In genomic region chr12:123382684-123383083, GRCh38 we compare ENCODE assay signal across 15 cellular contexts. TPM values are rescaled to one million over a fixed set of nuclear protein-coding genes. Genes with fewer than 3 reads are reported as not detected.
A peak's percentile ranks its signal among the peaks of the same experiment; 100 is the strongest.
DNase-seq lines count a peak whose midpoint lies in the region; ATAC-seq and TF ChIP-seq lines count a peak whose summit lies in the region.
"Had no signal": no experiment of that assay in that cellular context is flagged by ENCODE, and none has a peak within 500 bp of the region (broad histone marks: within the 10 kb centered on the region; RNA-seq: fewer than 3 reads in every experiment).

No MANE protein-coding gene starts in this region.

- intact Hi-C loops in spleen (cut with DNase I; ENCODE audit: low total_unique reads), result no loop called here

- no peak for TF ChIP-seq POLR2A in spleen (IDR thresholded peaks at IDR 0.05)

- H3K36me3 ChIP-seq in NT2/D1 (ENCODE audit: insufficient read depth, insufficient read length, low read length) (no peaks in the 10 kb centered on the region), spleen (no peaks in the 10 kb centered on the region)
- H3K36me3 ChIP-seq: SJCRH30, upper lobe of left lung had no signal

- CTCF ChIA-PET in activated CD4-positive, alpha-beta T cell treated with anti-CD3 and anti-CD28 coated beads, Interleukin-2, amount 10 ng/mL, durations not matched to agents 7 days and 5 days (lab: Charles Lee), result interaction anchor here (1.4 to 1.5 kb wide), 2 partner anchors 7 to 16 kb away, joined by 4 to 5 read pairs; no protein-coding TSS in a partner anchor

- POLR2A ChIA-PET in activated CD4-positive, alpha-beta T cell treated with anti-CD3 and anti-CD28 coated beads, Interleukin-2, amount 10 ng/mL, durations not matched to agents 7 days and 5 days (lab: Charles Lee), result interaction anchor here (2.3 kb wide), 1 partner anchor 17 kb away, joined by 11 read pairs; the partner anchor contains the start of gene SBNO1

- H3K9me3 Mint-ChIP-seq in activated CD4-positive, alpha-beta T cell treated with anti-CD3 and anti-CD28 coated beads, Interleukin-2, amount 10 ng/mL, durations not matched to agents 7 days and 5 days, result no peaks in the 10 kb centered on the region
- no peaks in the 10 kb centered on the region for H3K9me3 Mint-ChIP-seq in effector memory CD8-positive, alpha-beta T cell
- no peaks in the 10 kb centered on the region for H3K9me3 Mint-ChIP-seq in progenitor cell of endocrine pancreas (ENCODE audit: low read depth)

- peak overlapping the region in 1 of 8 donors; percentile 13 for H3K27ac ChIP-seq in spleen

- peaks cover 4% of the 10 kb centered on the region for H3K27me3 ChIP-seq in NT2/D1 (ENCODE audit: insufficient read depth, insufficient read length)
- no peaks in the 10 kb centered on the region for H3K27me3 ChIP-seq in spleen (replicated peaks in 1 of 7)
- H3K27me3 ChIP-seq: SJCRH30, upper lobe of left lung had no signal

- WGBS in spleen, 5 donors, result 91 to 98% (median 94%) methylated on average over 11 to 14 of the region's 14 CpGs

- no peaks in the 10 kb centered on the region for H3K27me3 Mint-ChIP-seq in activated CD4-positive, alpha-beta T cell treated with anti-CD3 and anti-CD28 coated beads, Interleukin-2, amount 10 ng/mL, durations not matched to agents 7 days and 5 days
- H3K27me3 Mint-ChIP-seq in effector memory CD8-positive, alpha-beta T cell, result no peaks in the 10 kb centered on the region
- no peaks in the 10 kb centered on the region for H3K27me3 Mint-ChIP-seq in progenitor cell of endocrine pancreas

- TF ChIP-seq CTCF in progenitor cell of endocrine pancreas (IDR thresholded peaks at IDR 0.05; ENCODE audit: unreplicated experiment), result no peak
- TF ChIP-seq CTCF in spleen (IDR thresholded peaks at IDR 0.05 in 8 of 11, conservative IDR thresholded peaks at IDR 0.05 in 3 of 11), result no peak

- ATAC-seq in effector memory CD8-positive, alpha-beta T cell (replicated peaks), result no peak
- no peak for ATAC-seq in esophagus mucosa
- ATAC-seq: mucosa of descending colon had no signal

- H3K27ac Mint-ChIP-seq in activated CD4-positive, alpha-beta T cell treated with anti-CD3 and anti-CD28 coated beads, Interleukin-2, amount 10 ng/mL, durations not matched to agents 7 days and 5 days, result peak overlapping the region; percentile 36
- peak overlapping the region in 1 of 2 donors; percentile 32 for H3K27ac Mint-ChIP-seq in effector memory CD8-positive, alpha-beta T cell
- H3K27ac Mint-ChIP-seq in progenitor cell of endocrine pancreas, result peak overlapping the region; percentile 67

- H3K9ac ChIP-seq in NT2/D1 (ENCODE audit: insufficient read length, low read depth), result peak overlapping the region; percentile 45

- no peak for DNase-seq in activated CD4-positive, alpha-beta T cell treated with anti-CD3 and anti-CD28 coated beads, Interleukin-2, amount 10 ng/mL, durations not matched to agents 7 days and 5 days
- no peak for DNase-seq in activated CD4-positive, alpha-beta T cell treated with anti-CD3 and anti-CD28 coated beads, Interleukin-2, amount 50 U/mL, for 48 hours
- DNase-seq in NT2/D1 (ENCODE audit: low read depth, low spot score) (no peak), progenitor cell of endocrine pancreas (ENCODE audit: low spot score, unreplicated experiment) (no peak), NCI-H748 (lab: John Stamatoyannopoulos, UW; ENCODE audit: unreplicated experiment) (no peak), spleen (no peak)
- DNase-seq in effector memory CD8-positive, alpha-beta T cell, result no peak
- DNase-seq: ACHN, DMS79, mucosa of descending colon, NCI-H1694 treated with DMSO at 0.1 percent for 48 hours, SJCRH30 had no signal

- peak overlapping the region; percentile 58 for H3K4me3 Mint-ChIP-seq in activated CD4-positive, alpha-beta T cell treated with anti-CD3 and anti-CD28 coated beads, Interleukin-2, amount 10 ng/mL, durations not matched to agents 7 days and 5 days
- peak overlapping the region; percentile 54 to 94 for H3K4me3 Mint-ChIP-seq in effector memory CD8-positive, alpha-beta T cell
- H3K4me3 Mint-ChIP-seq in progenitor cell of endocrine pancreas (ENCODE audit: low read depth), result peak overlapping the region; percentile 85

- H3K9me3 ChIP-seq in NT2/D1 (ENCODE audit: insufficient read depth, low read length), result no peaks in the 10 kb centered on the region
- no peaks in the 10 kb centered on the region for H3K9me3 ChIP-seq in spleen
- H3K9me3 ChIP-seq: HAP-1, mucosa of descending colon, SJCRH30, upper lobe of left lung had no signal

- peak overlapping the region; percentile 27 for H3K4me3 ChIP-seq in NT2/D1 (ENCODE audit: insufficient read length, low read depth)
- no peak overlapping the region for H3K4me3 ChIP-seq in spleen

- no peaks in the 10 kb centered on the region for H3K4me1 ChIP-seq in NT2/D1 (ENCODE audit: insufficient read depth, insufficient read length)
- H3K4me1 ChIP-seq in spleen, result peaks cover 5 to 42% (median 28%) of the 10 kb centered on the region in 6 donors

- H3K4me1 Mint-ChIP-seq in activated CD4-positive, alpha-beta T cell treated with anti-CD3 and anti-CD28 coated beads, Interleukin-2, amount 10 ng/mL, durations not matched to agents 7 days and 5 days, result peaks cover 20% of the 10 kb centered on the region
- peaks cover 12 to 13% of the 10 kb centered on the region in 2 donors for H3K4me1 Mint-ChIP-seq in effector memory CD8-positive, alpha-beta T cell (ENCODE audit: low read depth in 2 of 2)
- H3K4me1 Mint-ChIP-seq in progenitor cell of endocrine pancreas (ENCODE audit: low read depth), result no peaks in the 10 kb centered on the region

- no peaks in the 10 kb centered on the region for H3K36me3 Mint-ChIP-seq in activated CD4-positive, alpha-beta T cell treated with anti-CD3 and anti-CD28 coated beads, Interleukin-2, amount 10 ng/mL, durations not matched to agents 7 days and 5 days (ENCODE audit: low read depth)
- H3K36me3 Mint-ChIP-seq in effector memory CD8-positive, alpha-beta T cell (ENCODE audit: insufficient read depth), result peaks cover 15% of the 10 kb centered on the region
- no peaks in the 10 kb centered on the region for H3K36me3 Mint-ChIP-seq in progenitor cell of endocrine pancreas (ENCODE audit: insufficient read depth)

RNA-seq across cellular contexts. Expression of gene KMT5A, which starts 1.2 kb away (rescaled TPM):
- total RNA-seq in activated CD4-positive, alpha-beta T cell treated with anti-CD3 and anti-CD28 coated beads, Interleukin-2, amount 10 ng/mL, durations not matched to agents 7 days and 5 days, result 10 to 100 TPM; 73.6 to 85.3 TPM
- total RNA-seq in progenitor cell of endocrine pancreas (42.4 and 48.9 TPM in 2 replicates), spleen (10 to 100 TPM; 28.7 to 40.3 (median 35.6) TPM), esophagus mucosa (57.2 TPM)
- polyA plus RNA-seq in spleen, result 10 to 100 TPM; 11.3 to 15.9 (median 11.3) TPM

RNA-seq across cellular contexts. Expression of gene SBNO1, which starts 18.0 kb away (rescaled TPM):
- 10 to 100 TPM; 38.1 to 41.8 TPM for total RNA-seq in activated CD4-positive, alpha-beta T cell treated with anti-CD3 and anti-CD28 coated beads, Interleukin-2, amount 10 ng/mL, durations not matched to agents 7 days and 5 days
- 45.7 and 46.9 TPM in 2 replicates for total RNA-seq in progenitor cell of endocrine pancreas
- 10 to 100 TPM; 25.8 to 35.0 (median 29.8) TPM for total RNA-seq in spleen
- polyA plus RNA-seq in spleen, result 1 to 10 TPM; 4.1 to 6.1 (median 4.5) TPM
- total RNA-seq in esophagus mucosa, result 21.7 TPM

RNA-seq across cellular contexts. Expression of gene RILPL2, which starts 53.8 kb away (rescaled TPM):
- total RNA-seq in activated CD4-positive, alpha-beta T cell treated with anti-CD3 and anti-CD28 coated beads, Interleukin-2, amount 10 ng/mL, durations not matched to agents 7 days and 5 days, result 1 to 10 TPM; 6.0 to 6.5 TPM
- 2.8 TPM in 2 replicates for total RNA-seq in progenitor cell of endocrine pancreas
- 10 to 100 TPM; 10.8 to 15.7 (median 12.5) TPM for total RNA-seq in spleen
- 10 to 100 TPM; 14.0 to 18.0 (median 14.8) TPM for polyA plus RNA-seq in spleen
- 1.5 TPM for total RNA-seq in esophagus mucosa
